ENCODE assay signal across 1 cellular context in genomic region chr10:88019753-88020152, GRCh38.
TF ChIP-seq lines count a peak whose summit lies in the region.

No MANE protein-coding gene starts in this region.

TF ChIP-seq in GM23338, 12 proteins besides CTCF, POLR2A, EP300 and RAD21 (continued from another document):
- TF ChIP-seq REST (IDR thresholded peaks at IDR 0.05; ENCODE audit: unreplicated experiment) (no peak), ZNF331 (CRISPR knock-in tag; IDR thresholded peaks at IDR 0.05; ENCODE audit: low read depth) (no peak), NANOG (IDR thresholded peaks at IDR 0.05; ENCODE audit: borderline replicate concordance) (no peak), CREB1 (CRISPR knock-in tag; IDR thresholded peaks at IDR 0.05; ENCODE audit: low read depth) (no peak), ETS1 (IDR thresholded peaks at IDR 0.05) (no peak), ZNF462 (CRISPR knock-in tag; IDR thresholded peaks at IDR 0.05) (no peak), STAT1 (IDR thresholded peaks at IDR 0.05; ENCODE audit: unreplicated experiment) (no peak), EZH2phosphoT487 (IDR thresholded peaks at IDR 0.05; ENCODE audit: unreplicated experiment) (no peak), ZNF114 (CRISPR knock-in tag; IDR thresholded peaks at IDR 0.05) (no peak), JUNB (IDR thresholded peaks at IDR 0.05; ENCODE audit: unreplicated experiment) (no peak), EZH2 (IDR thresholded peaks at IDR 0.05; ENCODE audit: low read depth, unreplicated experiment) (no peak)
